8 cellular contexts compared by ENCODE assay signal in the genomic region with DNA sequence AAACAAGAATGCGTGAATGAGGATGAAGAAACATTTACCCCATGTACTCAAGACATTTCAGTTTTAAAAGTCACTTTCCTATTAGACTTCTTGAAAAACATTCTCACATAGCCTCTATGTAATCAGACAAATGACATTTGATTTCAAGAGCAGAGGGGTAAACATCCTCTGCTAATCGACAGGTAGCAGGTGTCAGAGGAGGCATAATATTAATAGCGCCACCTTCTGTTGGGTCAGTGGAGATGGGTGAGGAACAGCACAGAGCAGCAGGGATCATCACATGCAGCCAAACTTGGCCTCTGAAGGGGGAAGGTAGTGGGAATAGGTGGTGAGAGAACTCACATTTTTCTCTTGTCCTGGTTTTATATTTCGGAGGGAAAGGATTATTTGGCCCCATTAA. TPM values are rescaled to one million over a fixed set of nuclear protein-coding genes. Genes with fewer than 3 reads are reported as not detected.
A peak's percentile ranks its signal among the peaks of the same experiment; 100 is the strongest.
DNase-seq lines count a peak whose midpoint lies in the region; ATAC-seq, FAIRE-seq and TF ChIP-seq lines count a peak whose summit lies in the region.

No MANE protein-coding gene starts in this region.

- H3F3A ChIP-seq in GM23338 (replicated peaks; ENCODE audit: low read depth), result no peaks in the 10 kb centered on the region

- H3K36me3 Mint-ChIP-seq in CD4-positive, CD25-positive, alpha-beta regulatory T cell, result peaks cover 21% of the 10 kb centered on the region
- H3K36me3 Mint-ChIP-seq in GM23338 (ENCODE audit: low read depth), result peaks cover 46% of the 10 kb centered on the region
- H3K36me3 Mint-ChIP-seq in T-helper 2 cell treated with Interferon-gamma antibody and Interleukin-4, amounts not matched to agents 5 μg/mL and 100 μg/mL, for 36 hours (ENCODE audit: low read depth), result peaks cover 27% of the 10 kb centered on the region

- H4K20me1 ChIP-seq in GM23338 (replicated peaks; ENCODE audit: insufficient read depth), result peaks cover 7% of the 10 kb centered on the region

- H3K36me3 ChIP-seq in CD4-positive, CD25-positive, alpha-beta regulatory T cell (ENCODE audit: control insufficient read depth, insufficient read depth, low read length), result peaks cover 20% of the 10 kb centered on the region
- peaks cover 31% of the 10 kb centered on the region for H3K36me3 ChIP-seq in GM23338 (ENCODE audit: insufficient read depth)
- peaks cover 7 to 21% of the 10 kb centered on the region in 2 donors for H3K36me3 ChIP-seq in vagina

- peak in 2 of 3 donors; percentile 51 to 68 for DNase-seq in CD4-positive, CD25-positive, alpha-beta regulatory T cell
- peak; percentile 79 for DNase-seq in GM23338 (ENCODE audit: low spot score)
- peak; percentile 51 for DNase-seq in SKM-1 treated with dmso at 0.1 percent for 144 hours (lab: John Stamatoyannopoulos, UW; ENCODE audit: unreplicated experiment)
- DNase-seq in iPS-NIHi7 (ENCODE audit: extremely low spot score), result peak; percentile 70
- no peak for DNase-seq in dorsolateral prefrontal cortex
- DNase-seq in frontal cortex (ENCODE audit: low spot score in 2 of 2), result no peak
- DNase-seq in T-helper 2 cell treated with Interferon-gamma antibody and Interleukin-4, amounts not matched to agents 5 μg/mL and 100 μg/mL, for 36 hours (ENCODE audit: low spot score), result no peak
- no peak for DNase-seq in vagina (ENCODE audit: extremely low spot score in 2 of 2)

- H3K27ac Mint-ChIP-seq in CD4-positive, CD25-positive, alpha-beta regulatory T cell, result peak overlapping the region in 1 of 3 donors; percentile 85
- H3K27ac Mint-ChIP-seq in GM23338, result peak overlapping the region; percentile 6; the same call in 1 of the 2 replicates
- no peak overlapping the region for H3K27ac Mint-ChIP-seq in T-helper 2 cell treated with Interferon-gamma antibody and Interleukin-4, amounts not matched to agents 5 μg/mL and 100 μg/mL, for 36 hours

- peaks cover 16% of the 10 kb centered on the region for H3K4me1 ChIP-seq in CD4-positive, CD25-positive, alpha-beta regulatory T cell (ENCODE audit: control insufficient read depth, insufficient read depth, low read length, poor library complexity, severe bottlenecking)
- H3K4me1 ChIP-seq in GM23338 (ENCODE audit: insufficient read depth), result peaks cover 4% of the 10 kb centered on the region; the same call in 1 of the 2 replicates
- H3K4me1 ChIP-seq in vagina, result peaks cover 18% of the 10 kb centered on the region

- no peaks in the 10 kb centered on the region for H3K27me3 Mint-ChIP-seq in CD4-positive, CD25-positive, alpha-beta regulatory T cell
- peaks cover 12% of the 10 kb centered on the region for H3K27me3 Mint-ChIP-seq in GM23338 (ENCODE audit: insufficient read depth, low read depth, poor library complexity)
- H3K27me3 Mint-ChIP-seq in T-helper 2 cell treated with Interferon-gamma antibody and Interleukin-4, amounts not matched to agents 5 μg/mL and 100 μg/mL, for 36 hours (ENCODE audit: low read depth), result no peaks in the 10 kb centered on the region

- no peak overlapping the region for H3K4me2 ChIP-seq in GM23338

- H3K4me3 ChIP-seq in CD4-positive, CD25-positive, alpha-beta regulatory T cell (ENCODE audit: low read depth, low read length), result no peak overlapping the region
- no peak overlapping the region for H3K4me3 ChIP-seq in GM23338
- H3K4me3 ChIP-seq in dorsolateral prefrontal cortex, result no peak overlapping the region
- no peak overlapping the region for H3K4me3 ChIP-seq in vagina

- H3K9me3 Mint-ChIP-seq in CD4-positive, CD25-positive, alpha-beta regulatory T cell, result no peaks in the 10 kb centered on the region
- H3K9me3 Mint-ChIP-seq in GM23338, result no peaks in the 10 kb centered on the region
- no peaks in the 10 kb centered on the region for H3K9me3 Mint-ChIP-seq in T-helper 2 cell treated with Interferon-gamma antibody and Interleukin-4, amounts not matched to agents 5 μg/mL and 100 μg/mL, for 36 hours

- no peak for TF ChIP-seq POLR2A in vagina (IDR thresholded peaks at IDR 0.05)

- peak; percentile 80 to 86 for TF ChIP-seq CTCF in GM23338 (conservative IDR thresholded peaks at IDR 0.05; ENCODE audit: low read depth in 2 of 2)
- TF ChIP-seq CTCF in dorsolateral prefrontal cortex (IDR thresholded peaks at IDR 0.05 in 54 of 56, conservative IDR thresholded peaks at IDR 0.05 in 2 of 56; ENCODE audit: low read depth in 1 of 56, partially characterized antibody in 56 of 56), result peak in 20 of 56 donors; percentile 13 to 36 (median 22)
- peak in 1 of 3 experiments; percentile 1 for TF ChIP-seq CTCF in vagina (IDR thresholded peaks at IDR 0.05)

- H3K27ac ChIP-seq in CD4-positive, CD25-positive, alpha-beta regulatory T cell (ENCODE audit: insufficient read depth, low read length, poor library complexity, severe bottlenecking), result no peak overlapping the region
- no peak overlapping the region for H3K27ac ChIP-seq in GM23338 (ENCODE audit: low read depth)
- H3K27ac ChIP-seq in dorsolateral prefrontal cortex, result peak overlapping the region in 7 of 59 donors; percentile 1 to 67 (median 51)
- no peak overlapping the region for H3K27ac ChIP-seq in vagina

- ATAC-seq in CD4-positive, CD25-positive, alpha-beta regulatory T cell (ENCODE audit: low read depth in 2 of 2), result no peak
- peak; percentile 57 for ATAC-seq in GM23338

- H2AFZ ChIP-seq in GM23338, result no peak overlapping the region

- no peaks in the 10 kb centered on the region for H3K9me2 ChIP-seq in GM23338 (ENCODE audit: insufficient read depth)

- H3K4me1 Mint-ChIP-seq in CD4-positive, CD25-positive, alpha-beta regulatory T cell, result peaks cover 14 to 27% (median 24%) of the 10 kb centered on the region in 4 donors
- peaks cover 5% of the 10 kb centered on the region; the same call in 2 of the 3 replicates for H3K4me1 Mint-ChIP-seq in GM23338
- peaks cover 19% of the 10 kb centered on the region for H3K4me1 Mint-ChIP-seq in T-helper 2 cell treated with Interferon-gamma antibody and Interleukin-4, amounts not matched to agents 5 μg/mL and 100 μg/mL, for 36 hours (ENCODE audit: low read depth)

- H3K79me2 ChIP-seq in GM23338 (replicated peaks; ENCODE audit: insufficient read depth), result no peaks in the 10 kb centered on the region

- no peaks in the 10 kb centered on the region for H3K9me3 ChIP-seq in CD4-positive, CD25-positive, alpha-beta regulatory T cell (ENCODE audit: control insufficient read depth in 2 of 2, low read length in 2 of 2)
- no peaks in the 10 kb centered on the region for H3K9me3 ChIP-seq in vagina

- no peaks in the 10 kb centered on the region for H3K27me3 ChIP-seq in CD4-positive, CD25-positive, alpha-beta regulatory T cell (ENCODE audit: control insufficient read depth, insufficient read depth, low read length)
- peaks cover 13% of the 10 kb centered on the region for H3K27me3 ChIP-seq in GM23338 (ENCODE audit: insufficient read depth)
- no peaks in the 10 kb centered on the region for H3K27me3 ChIP-seq in dorsolateral prefrontal cortex
- H3K27me3 ChIP-seq in vagina, result no peaks in the 10 kb centered on the region

- H3K4me3 Mint-ChIP-seq in CD4-positive, CD25-positive, alpha-beta regulatory T cell, result peak overlapping the region in 2 of 4 donors; percentile 62 to 79
- H3K4me3 Mint-ChIP-seq in GM23338, result no peak overlapping the region
- no peak overlapping the region for H3K4me3 Mint-ChIP-seq in T-helper 2 cell treated with Interferon-gamma antibody and Interleukin-4, amounts not matched to agents 5 μg/mL and 100 μg/mL, for 36 hours

- intact Hi-C loops in dorsolateral prefrontal cortex (cut with DNase I) (loop anchor here (5.0 to 10.0 kb wide), 5 partner anchors 308 to 595 kb away; partner anchors contain the start of gene MED7 (in 1 of the 2)), vagina (cut with DNase I) (no loop called here)

- no peak for FAIRE-seq in frontal cortex (lab: Jason Lieb, UNC)

TF ChIP-seq in GM23338, 12 proteins besides CTCF, POLR2A, EP300 and RAD21 (continues in another document):
- TF ChIP-seq EZH2phosphoT487 (IDR thresholded peaks at IDR 0.05; ENCODE audit: unreplicated experiment) (no peak), JUNB (IDR thresholded peaks at IDR 0.05; ENCODE audit: unreplicated experiment) (no peak), REST (IDR thresholded peaks at IDR 0.05; ENCODE audit: unreplicated experiment) (no peak), STAT1 (IDR thresholded peaks at IDR 0.05; ENCODE audit: unreplicated experiment) (no peak), CREB1 (CRISPR knock-in tag; IDR thresholded peaks at IDR 0.05; ENCODE audit: low read depth) (no peak)

RNA-seq across cellular contexts. Expression of gene LSM11, which starts 3.3 kb away (rescaled TPM):
- 1.5 TPM for total RNA-seq in CD4-positive, CD25-positive, alpha-beta regulatory T cell
- polyA plus RNA-seq in CD4-positive, CD25-positive, alpha-beta regulatory T cell, result 1 to 10 TPM in 1 of 4 donors, under 1 TPM in 3; 0.22 to 1.6 (median 0.74) TPM
- total RNA-seq in GM23338 (2014; rRNA removed; shearing (Covaris generic)), result 3.8 and 3.9 TPM in 2 replicates
- 1.2 TPM in 2 replicates for polyA plus RNA-seq in GM23338 (2016; fragmentation: Nextera tagmentation; extraction: Ambion mirVana)
- total RNA-seq in dorsolateral prefrontal cortex (10 to 100 TPM in 115 of 120 experiments, 1 to 10 TPM in 5; 6.5 to 28.4 (median 16.7) TPM), frontal cortex (90.1 TPM), vagina (3.9 TPM)

RNA-seq across cellular contexts. Expression of gene THG1L, which starts 9.0 kb away (rescaled TPM):
- total RNA-seq in CD4-positive, CD25-positive, alpha-beta regulatory T cell, result 4.5 TPM
- 1 to 10 TPM; 5.0 to 6.6 (median 5.5) TPM for polyA plus RNA-seq in CD4-positive, CD25-positive, alpha-beta regulatory T cell
- 11.8 and 12.2 TPM in 2 replicates for total RNA-seq in GM23338 (2014; rRNA removed; shearing (Covaris generic))
- 13.8 and 15.9 TPM in 2 replicates for polyA plus RNA-seq in GM23338 (2016; fragmentation: Nextera tagmentation; extraction: Ambion mirVana)
- total RNA-seq in dorsolateral prefrontal cortex (1 to 10 TPM; 2.4 to 8.6 (median 5.0) TPM), frontal cortex (22.8 TPM), vagina (10.3 TPM)

Comparison
In these comparisons a context has a peak if more than half of its experiments do, and no peak if none do; other contexts are left out.
1. DNase-seq: peak in CD4-positive, CD25-positive, alpha-beta regulatory T cell (2 of 3), GM23338 (single experiment), SKM-1 treated with dmso at 0.1 percent for 144 hours (single experiment) and iPS-NIHi7 (single experiment); none in dorsolateral prefrontal cortex (0 of 10), frontal cortex (0 of 2), T-helper 2 cell treated with Interferon-gamma antibody and Interleukin-4, amounts not matched to agents 5 μg/mL and 100 μg/mL, for 36 hours (single experiment) and vagina (0 of 2).